13 cellular contexts compared by ENCODE assay signal in genomic region chr5:149153193-149153750, GRCh38. TPM values are rescaled to one million over a fixed set of nuclear protein-coding genes. Genes with fewer than 3 reads are reported as not detected.
DNase-seq lines count a peak whose midpoint lies in the region; ATAC-seq, FAIRE-seq and TF ChIP-seq lines count a peak whose summit lies in the region.
"Had no signal": no experiment of that assay in that cellular context is flagged by ENCODE, and none has a peak within 500 bp of the region (broad histone marks: within the 10 kb centered on the region; RNA-seq: fewer than 3 reads in every experiment).

No MANE protein-coding gene starts in this region.

- TF ChIP-seq CTCF in RWPE2 (IDR thresholded peaks at IDR 0.05; ENCODE audit: poor library complexity, severe bottlenecking) (no peak), kidney (IDR thresholded peaks at IDR 0.05; ENCODE audit: borderline replicate concordance, extremely low read depth, insufficient read depth) (no peak), upper lobe of left lung (IDR thresholded peaks at IDR 0.05) (no peak)

- H3K27me3 ChIP-seq in RWPE2 (ENCODE audit: insufficient read depth, poor library complexity, severe bottlenecking): no peaks in the 10 kb centered on the region
- no peaks in the 10 kb centered on the region for H3K27me3 ChIP-seq in upper lobe of left lung

- H3K4me3 ChIP-seq in RWPE2 (ENCODE audit: severe bottlenecking): no peak overlapping the region
- no peak overlapping the region for H3K4me3 ChIP-seq in kidney (ENCODE audit: low read length in 2 of 2)
- H3K4me3 ChIP-seq in upper lobe of left lung: no peak overlapping the region

- intact Hi-C loops in kidney (cut with DNase I): no loop called here

- H3K9ac ChIP-seq in kidney (ENCODE audit: low read length in 2 of 2): no peak overlapping the region

- H3K9me3 ChIP-seq in RWPE2 (ENCODE audit: severe bottlenecking): no peaks in the 10 kb centered on the region
- H3K9me3 ChIP-seq in kidney (ENCODE audit: control insufficient read depth in 1 of 2, low read length in 2 of 2): no peaks in the 10 kb centered on the region
- no peaks in the 10 kb centered on the region for H3K9me3 ChIP-seq in upper lobe of left lung

- DNase-seq in SKM-1 treated with dmso at 0.1 percent for 144 hours (lab: John Stamatoyannopoulos, UW; ENCODE audit: unreplicated experiment) (peak; percentile 18), SKM-1 (lab: John Stamatoyannopoulos, UW; ENCODE audit: unreplicated experiment) (no peak), RWPE2 (ENCODE audit: low spot score) (no peak), kidney (no peak), upper lobe of left lung (no peak), NCI-H128 (lab: John Stamatoyannopoulos, UW; ENCODE audit: unreplicated experiment) (no peak)
- no peak for DNase-seq in activated naive CD4-positive, alpha-beta T cell (lab: John Stamatoyannopoulos, UW)
- DNase-seq: H7; natural killer cell; NCI-H748 treated with DMSO at 0.1 percent for 48 hours; stimulated activated naive CD8-positive, alpha-beta T cell treated with anti-CD3 and anti-CD28 coated beads, Interleukin-15, amount 100 ng/mL, for 72 hours; WERI-Rb-1 had no signal

- H3K4me1 ChIP-seq in RWPE2 (ENCODE audit: insufficient read depth, poor library complexity, severe bottlenecking): peaks cover 34% of the 10 kb centered on the region
- peaks cover 22 to 40% of the 10 kb centered on the region in 2 donors for H3K4me1 ChIP-seq in kidney (ENCODE audit: control insufficient read depth in 1 of 2, insufficient read depth in 1 of 2, low read depth in 1 of 2, low read length in 2 of 2)
- peaks cover 40 to 49% (median 47%) of the 10 kb centered on the region in 4 donors for H3K4me1 ChIP-seq in upper lobe of left lung

- 93 to 94% methylated on average over 4 of the region's 4 CpGs for WGBS in upper lobe of left lung, 2 donors

- TF ChIP-seq POLR2A in upper lobe of left lung (IDR thresholded peaks at IDR 0.05): no peak

- peak overlapping the region; percentile 25 for H3K27ac ChIP-seq in RWPE2 (ENCODE audit: poor library complexity, severe bottlenecking)
- peak overlapping the region; percentile 39 to 61 for H3K27ac ChIP-seq in kidney (ENCODE audit: low read depth in 2 of 2, low read length in 2 of 2)
- H3K27ac ChIP-seq in upper lobe of left lung: peak overlapping the region; percentile 45 to 60 (median 52)
- H3K27ac ChIP-seq: WERI-Rb-1 had no signal

- FAIRE-seq in kidney (lab: Jason Lieb, UNC): no peak

- no peak for TF ChIP-seq EP300 in upper lobe of left lung (IDR thresholded peaks at IDR 0.05)

- no peak for ATAC-seq in RWPE2 (ENCODE audit: low read depth)
- no peak for ATAC-seq in upper lobe of left lung (ENCODE audit: low FRiP score in 2 of 2)
- no peak for ATAC-seq in HG03378 (IDR thresholded peaks at IDR 0.05; ENCODE audit: unreplicated experiment)
- ATAC-seq: natural killer cell; stimulated activated naive CD8-positive, alpha-beta T cell treated with anti-CD3 and anti-CD28 coated beads, Interleukin-15, amount 100 ng/mL, for 72 hours had no signal

- no peaks in the 10 kb centered on the region for H3K36me3 ChIP-seq in RWPE2 (ENCODE audit: low read depth)
- no peaks in the 10 kb centered on the region for H3K36me3 ChIP-seq in kidney (ENCODE audit: control insufficient read depth in 1 of 2, insufficient read depth in 2 of 2, low read length in 2 of 2)
- no peaks in the 10 kb centered on the region for H3K36me3 ChIP-seq in upper lobe of left lung
- H3K36me3 ChIP-seq: WERI-Rb-1 had no signal

RNA-seq across cellular contexts. Expression of gene ABLIM3, which starts 12.0 kb away (rescaled TPM):
- total RNA-seq in kidney (21.7 TPM), upper lobe of left lung (10 to 100 TPM in 5 of 6 donors, 1 to 10 TPM in 1; 7.2 to 38.0 (median 21.0) TPM)
- polyA plus RNA-seq in kidney (ENCODE audit: insufficient read depth, low read depth, low replicate concordance): 20.1 TPM
